Comparison of ENCODE assay signal across 9 cellular contexts in the genomic region with DNA sequence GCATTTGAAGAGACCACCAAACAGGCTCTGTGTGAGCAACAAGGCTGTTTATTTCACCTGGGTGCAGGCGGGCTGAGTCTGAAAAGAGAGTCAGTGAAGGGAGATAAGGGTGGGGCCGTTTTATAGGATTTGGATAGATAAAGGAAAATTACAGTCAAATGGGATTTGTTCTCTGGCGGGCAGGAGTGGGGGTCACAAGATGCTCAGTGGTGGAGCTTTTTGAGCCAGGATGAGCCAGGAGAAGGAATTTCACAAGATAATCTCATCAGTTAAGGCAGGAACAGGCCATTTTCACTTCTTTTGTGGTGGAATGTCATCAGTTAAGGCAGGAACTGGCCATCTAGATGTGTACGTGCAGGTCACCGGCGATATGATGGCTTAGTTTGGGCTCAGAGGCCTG. TPM values are rescaled to one million over a fixed set of nuclear protein-coding genes. Genes with fewer than 3 reads are reported as not detected.
"Had no signal": no experiment of that assay in that cellular context is flagged by ENCODE, and none has a peak within 500 bp of the region (broad histone marks: within the 10 kb centered on the region; RNA-seq: fewer than 3 reads in every experiment).

No MANE protein-coding gene starts in this region.

RNA-seq across cellular contexts. Expression of gene CFAP95, which starts 3.0 kb away (rescaled TPM):
- total RNA-seq: LHCN-M2, MCF 10A, NCI-H460, OCI-LY7, PC-9, RPMI7951, SJCRH30, SK-MEL-5, T-cell had no signal
